Comparison of ENCODE assay signal across 16 cellular contexts in the genomic region with DNA sequence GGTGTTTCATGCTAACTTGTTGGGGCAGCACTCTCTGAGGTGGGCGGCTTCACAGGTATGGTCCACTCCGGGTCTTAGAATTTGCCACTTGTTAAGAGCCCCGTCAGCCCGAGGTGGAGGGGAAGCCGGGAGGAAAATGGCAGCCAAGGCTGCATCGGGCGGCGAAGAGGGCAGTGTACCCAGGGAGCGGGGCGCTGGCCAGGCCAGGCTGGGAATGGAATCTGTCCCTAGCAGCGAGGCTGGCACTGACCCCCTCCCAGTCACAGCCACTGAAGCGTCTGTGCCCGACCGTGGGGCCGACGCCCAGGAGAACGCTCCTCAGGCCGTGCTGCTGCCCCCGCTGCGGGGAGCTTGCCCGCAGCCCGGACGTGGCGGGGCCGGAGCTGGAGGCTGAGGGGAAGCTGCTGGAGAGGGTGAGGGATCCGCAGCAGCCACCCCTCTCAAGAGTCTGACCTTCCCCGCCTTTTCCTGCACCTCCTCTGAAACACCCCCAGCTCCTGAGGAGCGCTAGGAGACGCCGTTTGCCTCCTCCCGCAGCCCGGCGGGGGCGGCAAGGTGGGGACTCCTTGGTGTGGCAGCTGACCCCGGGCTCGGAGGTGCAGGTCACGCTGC.
DNase-seq lines count a peak whose midpoint lies in the region; ATAC-seq and TF ChIP-seq lines count a peak whose summit lies in the region.
"Had no signal": no experiment of that assay in that cellular context is flagged by ENCODE, and none has a peak within 500 bp of the region (broad histone marks: within the 10 kb centered on the region; RNA-seq: fewer than 3 reads in every experiment).

No MANE protein-coding gene starts in this region.

- CTCF ChIA-PET in activated CD4-positive, alpha-beta T cell treated with anti-CD3 and anti-CD28 coated beads, Interleukin-2, amount 10 ng/mL, durations not matched to agents 7 days and 5 days (lab: Charles Lee): no interaction called here

- H3K4me1 ChIP-seq in foreskin keratinocyte (no peaks in the 10 kb centered on the region), neuronal stem cell (ENCODE audit: control insufficient read depth in 2 of 2, insufficient read depth in 1 of 2, low read depth in 1 of 2, low read length in 2 of 2) (peaks cover 0 to 4% of the 10 kb centered on the region in 2 donors)

- H4K8ac ChIP-seq in neuronal stem cell (ENCODE audit: low read depth, low read length): no peak overlapping the region

- peak overlapping the region; percentile 91 for H2BK120ac ChIP-seq in neuronal stem cell (ENCODE audit: low read depth, low read length)

- H3K79me1 ChIP-seq in neuronal stem cell (ENCODE audit: low read depth, low read length): no peaks in the 10 kb centered on the region

- POLR2A ChIA-PET in activated CD4-positive, alpha-beta T cell treated with anti-CD3 and anti-CD28 coated beads, Interleukin-2, amount 10 ng/mL, durations not matched to agents 7 days and 5 days (lab: Charles Lee): no interaction called here

- H2BK12ac ChIP-seq in neuronal stem cell (ENCODE audit: low read length): peak overlapping the region; percentile 22

- no peak overlapping the region for H3K27ac Mint-ChIP-seq in activated CD4-positive, alpha-beta T cell treated with anti-CD3 and anti-CD28 coated beads, Interleukin-2, amount 10 ng/mL, durations not matched to agents 7 days and 5 days

- no peak overlapping the region for H3K27ac ChIP-seq in foreskin keratinocyte
- H3K27ac ChIP-seq in neuronal stem cell (replicated peaks; ENCODE audit: low read length): no peak overlapping the region
- no peak overlapping the region for H3K27ac ChIP-seq in caudate nucleus (ENCODE audit: low read depth, low read length)
- H3K27ac ChIP-seq: VCaP had no signal

- no peaks in the 10 kb centered on the region for H3K36me3 ChIP-seq in GM06990 (ENCODE audit: control insufficient read depth, insufficient read depth, low read length)
- no peaks in the 10 kb centered on the region for H3K36me3 ChIP-seq in neuronal stem cell (replicated peaks in 1 of 2; ENCODE audit: control insufficient read depth in 2 of 2, insufficient read depth in 2 of 2, low read length in 2 of 2)

- peak overlapping the region; percentile 66 for H2BK5ac ChIP-seq in neuronal stem cell (ENCODE audit: low read length)

- H3K14ac ChIP-seq in neuronal stem cell (ENCODE audit: low read length): no peak overlapping the region

- peaks cover 4 to 20% of the 10 kb centered on the region in 2 donors for H3K9me3 ChIP-seq in neuronal stem cell (replicated peaks in 1 of 2; ENCODE audit: control insufficient read depth in 2 of 2, insufficient read depth in 1 of 2, low read depth in 1 of 2, low read length in 2 of 2)

- no peak overlapping the region for H3K9ac ChIP-seq in neuronal stem cell (ENCODE audit: low read depth, low read length, poor library complexity)

- peak overlapping the region; percentile 44 for H3K18ac ChIP-seq in neuronal stem cell (ENCODE audit: low read length)

- no peaks in the 10 kb centered on the region for H3K27me3 ChIP-seq in GM06990 (replicated peaks; ENCODE audit: control insufficient read depth, insufficient read depth, low read length)
- no peaks in the 10 kb centered on the region for H3K27me3 ChIP-seq in foreskin keratinocyte
- H3K27me3 ChIP-seq in neuronal stem cell (ENCODE audit: control insufficient read depth in 3 of 3, insufficient read depth in 3 of 3, low read depth in 1 of 3, low read length in 3 of 3): no peaks in the 10 kb centered on the region

- TF ChIP-seq CTCF in GM06990 (IDR thresholded peaks at IDR 0.05; ENCODE audit: insufficient read depth, low read length, poor library complexity, severe bottlenecking): no peak
- TF ChIP-seq CTCF in foreskin keratinocyte (conservative IDR thresholded peaks at IDR 0.05): no peak

- no peaks in the 10 kb centered on the region for H3K4me1 Mint-ChIP-seq in activated CD4-positive, alpha-beta T cell treated with anti-CD3 and anti-CD28 coated beads, Interleukin-2, amount 10 ng/mL, durations not matched to agents 7 days and 5 days

- no peaks in the 10 kb centered on the region for H3K27me3 Mint-ChIP-seq in activated CD4-positive, alpha-beta T cell treated with anti-CD3 and anti-CD28 coated beads, Interleukin-2, amount 10 ng/mL, durations not matched to agents 7 days and 5 days

- no peak overlapping the region for H2BK15ac ChIP-seq in neuronal stem cell (ENCODE audit: low read length)

- WGBS in neuronal stem cell (ENCODE audit: extremely low coverage in 2 of 2, insufficient read length in 2 of 2, insufficient replicate concordance in 1 of 2), 2 donors: no CpG with 5 or more reads among the region's 37 CpGs

- peak overlapping the region; percentile 93 for H3K23ac ChIP-seq in neuronal stem cell (ENCODE audit: low read depth, low read length, poor library complexity)

- peak; percentile 67 for ATAC-seq in foreskin keratinocyte
- no peak for ATAC-seq in HG02938 (IDR thresholded peaks at IDR 0.05; ENCODE audit: unreplicated experiment)

- no peak overlapping the region for H3K4ac ChIP-seq in neuronal stem cell (ENCODE audit: low read length)

- no peak overlapping the region for H3K4me3 ChIP-seq in GM06990 (replicated peaks; ENCODE audit: low read depth, low read length)
- H3K4me3 ChIP-seq in neuronal stem cell (ENCODE audit: low read length in 2 of 2): no peak overlapping the region

- H2AFZ ChIP-seq in neuronal stem cell (ENCODE audit: low read length): no peak overlapping the region

- H3K4me2 ChIP-seq in neuronal stem cell (ENCODE audit: insufficient read depth, low read length, poor library complexity, severe bottlenecking): no peak overlapping the region

- peak overlapping the region; percentile 53 for H2AK5ac ChIP-seq in neuronal stem cell (ENCODE audit: low read depth, low read length)

- no peaks in the 10 kb centered on the region for H3K36me3 Mint-ChIP-seq in activated CD4-positive, alpha-beta T cell treated with anti-CD3 and anti-CD28 coated beads, Interleukin-2, amount 10 ng/mL, durations not matched to agents 7 days and 5 days (ENCODE audit: low read depth)

- no peak overlapping the region for H4K91ac ChIP-seq in neuronal stem cell (ENCODE audit: low read depth, low read length, poor library complexity)

- H3K9me3 Mint-ChIP-seq in activated CD4-positive, alpha-beta T cell treated with anti-CD3 and anti-CD28 coated beads, Interleukin-2, amount 10 ng/mL, durations not matched to agents 7 days and 5 days: peaks cover 17% of the 10 kb centered on the region

- DNase-seq in GM06990 (ENCODE audit: extremely low read depth, insufficient read length) (peak; percentile 6), NCI-H2227 treated with DMSO at 0.1 percent for 48 hours (lab: John Stamatoyannopoulos, UW) (peak; percentile 35), foreskin keratinocyte (peak in 1 of 2 donors; percentile 7), neuronal stem cell (ENCODE audit: low spot score) (no peak), caudate nucleus (lab: John Stamatoyannopoulos, UW) (no peak), cortex of kidney (lab: John Stamatoyannopoulos, UW) (no peak)
- DNase-seq in activated CD4-positive, alpha-beta T cell treated with anti-CD3 and anti-CD28 coated beads, Interleukin-2, amount 10 ng/mL, durations not matched to agents 7 days and 5 days: no peak
- DNase-seq: effector memory CD4-positive, alpha-beta T cell; midbrain; NCI-H1417; NCI-H748 treated with DMSO at 0.1 percent for 48 hours; SHP77 treated with DMSO at 0.1 percent for 48 hours; stimulated activated CD4-positive, alpha-beta T cell treated with anti-CD3 and anti-CD28 coated beads, Interleukin-4, amount 100 ng/mL, for 1 hour; stimulated activated naive CD4-positive, alpha-beta T cell treated with Interleukin-2 at 50 U/mL for 16 hours had no signal

- no peak overlapping the region for H3K4me3 Mint-ChIP-seq in activated CD4-positive, alpha-beta T cell treated with anti-CD3 and anti-CD28 coated beads, Interleukin-2, amount 10 ng/mL, durations not matched to agents 7 days and 5 days

Comparison
In these comparisons a context has a peak if more than half of its experiments do, and no peak if none do; other contexts are left out.
1. DNase-seq: peak in GM06990 (single experiment) and NCI-H2227 treated with DMSO at 0.1 percent for 48 hours (single experiment); none in neuronal stem cell (single experiment), caudate nucleus (0 of 61), activated CD4-positive, alpha-beta T cell treated with anti-CD3 and anti-CD28 coated beads, Interleukin-2, amount 10 ng/mL, durations not matched to agents 7 days and 5 days (single experiment) and cortex of kidney (single experiment).